In genomic region chrX:44951572-44952067, GRCh38 we compare ENCODE assay signal across 1 cellular context.
TF ChIP-seq lines count a peak whose summit lies in the region.

No MANE protein-coding gene starts in this region.

TF ChIP-seq in WTC11, 78 proteins besides CTCF, POLR2A, EP300 and RAD21 (continued from another document):
- TF ChIP-seq ZNF512 (CRISPR knock-in tag; IDR thresholded peaks at IDR 0.05; ENCODE audit: borderline replicate concordance) (no peak), FOXK1 (CRISPR knock-in tag; IDR thresholded peaks at IDR 0.05) (no peak), ZBTB43 (CRISPR knock-in tag; IDR thresholded peaks at IDR 0.05) (no peak), ZNF232 (CRISPR knock-in tag; IDR thresholded peaks at IDR 0.05) (no peak)
TF ChIP-seq in WTC11: peak in this region for 3.
